25 cellular contexts compared by ENCODE assay signal in genomic region chr5:179125789-179126505, GRCh38.
"Had no signal": no experiment of that assay in that cellular context is flagged by ENCODE, and none has a peak within 500 bp of the region (broad histone marks: within the 10 kb centered on the region; RNA-seq: fewer than 3 reads in every experiment).

No MANE protein-coding gene starts in this region.

- H3K36me3 Mint-ChIP-seq: activated naive CD4-positive, alpha-beta T cell treated with anti-CD3 and anti-CD28 coated beads, Interleukin-2, amount 50 U/mL, for 72 hours; memory B cell; stimulated activated effector memory CD8-positive, alpha-beta T cell treated with anti-CD3 and anti-CD28 coated beads, Interleukin-12 subunit alpha, Interleukin-12 subunit beta, amount 100 ng/mL, for 72 hours had no signal

- H3K4me3 Mint-ChIP-seq: activated CD4-positive, alpha-beta T cell treated with anti-CD3 and anti-CD28 coated beads, Interleukin-2, amount 10 ng/mL, durations not matched to agents 24 days and 14 days; dendritic cell treated with granulocyte-macrophage colony-stimulating factor and Interleukin-4, amounts not matched to agents 40 ng/mL and 50 ng/mL, for 4 days; memory B cell; neural crest cell; stimulated activated effector memory CD8-positive, alpha-beta T cell treated with anti-CD3 and anti-CD28 coated beads, Interleukin-12 subunit alpha, Interleukin-12 subunit beta, amount 100 ng/mL, for 72 hours had no signal

- H3K4me2 ChIP-seq: hepatocyte, smooth muscle cell had no signal

- H3K27me3 ChIP-seq: adrenal gland, breast epithelium, esophagus squamous epithelium, hepatocyte, ovary, uterus had no signal

- H3K9me3 Mint-ChIP-seq: activated CD4-positive, alpha-beta T cell treated with anti-CD3 and anti-CD28 coated beads, Interleukin-2, amount 10 ng/mL, durations not matched to agents 24 days and 14 days; activated naive CD4-positive, alpha-beta T cell treated with anti-CD3 and anti-CD28 coated beads, Interleukin-2, amount 50 U/mL, for 72 hours; memory B cell; neural crest cell; stimulated activated effector memory CD8-positive, alpha-beta T cell treated with anti-CD3 and anti-CD28 coated beads, Interleukin-12 subunit alpha, Interleukin-12 subunit beta, amount 100 ng/mL, for 72 hours had no signal

- H3K4me1 Mint-ChIP-seq: activated CD4-positive, alpha-beta T cell treated with anti-CD3 and anti-CD28 coated beads, Interleukin-2, amount 10 ng/mL, durations not matched to agents 24 days and 14 days; memory B cell; neural crest cell had no signal

- H3K27ac ChIP-seq: adrenal gland, breast epithelium, esophagus squamous epithelium, hepatocyte, left ventricle myocardium inferior, ovary, uterus had no signal

- H3K36me3 ChIP-seq: breast epithelium, ovary, uterus had no signal

- FAIRE-seq: astrocyte, keratinocyte had no signal

- H3K27ac Mint-ChIP-seq: activated CD4-positive, alpha-beta T cell treated with anti-CD3 and anti-CD28 coated beads, Interleukin-2, amount 10 ng/mL, durations not matched to agents 24 days and 14 days; activated naive CD4-positive, alpha-beta T cell treated with anti-CD3 and anti-CD28 coated beads, Interleukin-2, amount 50 U/mL, for 72 hours; activated T-helper 2 cell treated with anti-CD3 and anti-CD28 coated beads, Interferon-gamma antibody, Interleukin-2, Interleukin-4, amounts not matched to agents 10 μg/mL and 5 μg/mL and 100 μg/mL, durations not matched to agents 14 hours and 24 hours and 36 hours; dendritic cell treated with granulocyte-macrophage colony-stimulating factor and Interleukin-4, amounts not matched to agents 40 ng/mL and 50 ng/mL, for 4 days; memory B cell; stimulated activated effector memory CD8-positive, alpha-beta T cell treated with anti-CD3 and anti-CD28 coated beads, Interleukin-12 subunit alpha, Interleukin-12 subunit beta, amount 100 ng/mL, for 72 hours had no signal

- H3K79me2 ChIP-seq: hepatocyte had no signal

- H3K9me3 ChIP-seq: adrenal gland, ovary, uterus had no signal

- ATAC-seq: activated naive CD4-positive, alpha-beta T cell treated with anti-CD3 and anti-CD28 coated beads, Interleukin-2, amount 50 U/mL, for 72 hours; sciatic nerve; SK-N-SH treated with all-trans-retinoic acid at 6 μM for 48 hours; stimulated activated effector memory CD8-positive, alpha-beta T cell treated with anti-CD3 and anti-CD28 coated beads, Interleukin-12 subunit alpha, Interleukin-12 subunit beta, amount 100 ng/mL, for 72 hours had no signal

- H3K4me3 ChIP-seq: adrenal gland, breast epithelium, esophagus squamous epithelium, hepatocyte, left ventricle myocardium inferior, ovary, smooth muscle cell, uterus had no signal

- H3K27me3 Mint-ChIP-seq: activated CD4-positive, alpha-beta T cell treated with anti-CD3 and anti-CD28 coated beads, Interleukin-2, amount 10 ng/mL, durations not matched to agents 24 days and 14 days; dendritic cell treated with granulocyte-macrophage colony-stimulating factor and Interleukin-4, amounts not matched to agents 40 ng/mL and 50 ng/mL, for 4 days had no signal

- DNase-seq: activated CD4-positive, alpha-beta T cell treated with anti-CD3 and anti-CD28 coated beads, Interleukin-2, amount 10 ng/mL, durations not matched to agents 24 days and 14 days; activated CD4-positive, CD25-positive, alpha-beta regulatory T cell; effector memory CD4-positive, alpha-beta T cell; esophagus squamous epithelium; left ventricle myocardium inferior; SIG-M5; stimulated activated CD4-positive, alpha-beta T cell treated with anti-CD3 and anti-CD28 coated beads, Interleukin-4, amount 100 ng/mL, for 24 hours; T-helper 1 cell; T1000 had no signal

- H3K4me1 ChIP-seq: adrenal gland, breast epithelium, esophagus squamous epithelium, left ventricle myocardium inferior, uterus had no signal

- H2AFZ ChIP-seq: hepatocyte had no signal
